Comparison of ENCODE assay signal across 2 cellular contexts in genomic region chr11:20002312-20003216, GRCh38.
TF ChIP-seq lines count a peak whose summit lies in the region.

No MANE protein-coding gene starts in this region.

TF ChIP-seq in H1, 55 proteins besides CTCF, POLR2A, EP300 and RAD21 (continued from another document):
- TF ChIP-seq ATF2 (IDR thresholded peaks at IDR 0.05; ENCODE audit: low read length), result no peak
- no peak for TF ChIP-seq BRCA1 (IDR thresholded peaks at IDR 0.05; ENCODE audit: low read depth, low read length)
- TF ChIP-seq SP4 (IDR thresholded peaks at IDR 0.05; ENCODE audit: low read length), result no peak
- TF ChIP-seq KDM4A (IDR thresholded peaks at IDR 0.05; ENCODE audit: low read depth, low read length, severe bottlenecking), result no peak
- no peak for TF ChIP-seq POU5F1 (IDR thresholded peaks at IDR 0.05; ENCODE audit: low read depth, low read length)
- no peak for TF ChIP-seq CREB1 (IDR thresholded peaks at IDR 0.05)
- no peak for TF ChIP-seq ZNF274 (IDR thresholded peaks at IDR 0.05; ENCODE audit: borderline replicate concordance, extremely low read depth, low read length)
- TF ChIP-seq SP2 (IDR thresholded peaks at IDR 0.05; ENCODE audit: low read length), result no peak
- TF ChIP-seq TBP (IDR thresholded peaks at IDR 0.05; ENCODE audit: low read depth, low read length), result no peak
- TF ChIP-seq ASH2L (IDR thresholded peaks at IDR 0.05; ENCODE audit: low read length), result no peak
- TF ChIP-seq PHF8 (conservative IDR thresholded peaks at IDR 0.05; ENCODE audit: low read depth, low read length), result no peak
- no peak for TF ChIP-seq KDM5A (IDR thresholded peaks at IDR 0.05; ENCODE audit: low read length)
- no peak for TF ChIP-seq SIN3A (conservative IDR thresholded peaks at IDR 0.05 in 1 of 2, IDR thresholded peaks at IDR 0.05 in 1 of 2; ENCODE audit: low read depth in 1 of 2, low read length in 2 of 2)

TF ChIP-seq in liver, 16 proteins besides CTCF, POLR2A, EP300 and RAD21:
- TF ChIP-seq REST (IDR thresholded peaks at IDR 0.05), result peak; percentile 94
- TF ChIP-seq, protein P1, sequence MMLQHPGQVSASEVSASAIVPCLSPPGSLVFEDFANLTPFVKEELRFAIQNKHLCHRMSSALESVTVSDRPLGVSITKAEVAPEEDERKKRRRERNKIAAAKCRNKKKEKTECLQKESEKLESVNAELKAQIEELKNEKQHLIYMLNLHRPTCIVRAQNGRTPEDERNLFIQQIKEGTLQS (IDR thresholded peaks at IDR 0.05), result peak; percentile 57
- peak; percentile 98 for TF ChIP-seq SP1 (IDR thresholded peaks at IDR 0.05)
- TF ChIP-seq YY1 (IDR thresholded peaks at IDR 0.05), result peak; percentile 94
- TF ChIP-seq EGR1 (IDR thresholded peaks at IDR 0.05; ENCODE audit: low read depth in 2 of 2), result peak; percentile 39 to 62
- no peak for TF ChIP-seq FOXA2 (IDR thresholded peaks at IDR 0.05)
- peak; percentile 70 to 82 for TF ChIP-seq JUND (IDR thresholded peaks at IDR 0.05)
- peak; percentile 63 for TF ChIP-seq ZBTB33 (IDR thresholded peaks at IDR 0.05)
- TF ChIP-seq, protein P2, sequence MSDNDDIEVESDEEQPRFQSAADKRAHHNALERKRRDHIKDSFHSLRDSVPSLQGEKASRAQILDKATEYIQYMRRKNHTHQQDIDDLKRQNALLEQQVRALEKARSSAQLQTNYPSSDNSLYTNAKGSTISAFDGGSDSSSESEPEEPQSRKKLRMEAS (IDR thresholded peaks at IDR 0.05), result peak; percentile 74
- TF ChIP-seq TAF1 (conservative IDR thresholded peaks at IDR 0.05), result peak; percentile 90
- TF ChIP-seq GABPA (IDR thresholded peaks at IDR 0.05 in 1 of 2, conservative IDR thresholded peaks at IDR 0.05 in 1 of 2), result peak in 1 of 2 donors; percentile 45
- peak; percentile 85 to 89 for TF ChIP-seq HNF4A (conservative IDR thresholded peaks at IDR 0.05)
- TF ChIP-seq HNF4G (IDR thresholded peaks at IDR 0.05), result peak; percentile 73
- TF ChIP-seq RXRA (IDR thresholded peaks at IDR 0.05), result peak; percentile 92 to 93
- peak; percentile 49 for TF ChIP-seq FOXA1 (IDR thresholded peaks at IDR 0.05)
- peak; percentile 77 for TF ChIP-seq NR2F2 (IDR thresholded peaks at IDR 0.05)
